26 cellular contexts compared by ENCODE assay signal in the genomic region with DNA sequence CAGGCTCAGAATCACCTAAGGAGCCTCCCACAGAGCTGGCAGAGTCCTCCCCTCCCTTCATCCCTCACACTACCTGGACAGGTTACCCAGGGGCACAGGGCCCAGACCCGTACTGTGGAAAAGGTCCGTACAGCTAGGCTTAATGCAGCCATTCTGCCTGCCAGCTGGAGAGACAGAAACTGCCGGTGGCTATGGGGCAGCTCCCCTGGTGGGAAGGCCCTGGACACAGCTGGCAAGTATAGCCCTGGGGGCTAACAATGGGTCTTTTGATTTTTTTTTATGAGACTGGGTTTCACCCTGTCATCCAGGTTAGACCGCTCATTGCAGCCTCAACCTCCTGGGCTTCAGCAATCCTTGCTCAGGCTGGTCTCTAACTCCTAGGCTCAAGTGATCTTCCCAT.
A peak's percentile ranks its signal among the peaks of the same experiment; 100 is the strongest.
DNase-seq lines count a peak whose midpoint lies in the region; ATAC-seq and TF ChIP-seq lines count a peak whose summit lies in the region.
"Had no signal": no experiment of that assay in that cellular context is flagged by ENCODE, and none has a peak within 500 bp of the region (broad histone marks: within the 10 kb centered on the region; RNA-seq: fewer than 3 reads in every experiment).

No MANE protein-coding gene starts in this region.

- H3K27me3 ChIP-seq in H9 (ENCODE audit: insufficient read depth, low read length) (no peaks in the 10 kb centered on the region; the same call in 1 of the 2 replicates), muscle layer of colon (ENCODE audit: control insufficient read depth in 1 of 2, insufficient read depth in 2 of 2, low read length in 2 of 2) (no peaks in the 10 kb centered on the region), gastroesophageal sphincter (no peaks in the 10 kb centered on the region)
- H3K27me3 ChIP-seq: ascending aorta, heart left ventricle, MG63 had no signal

- TF ChIP-seq CTCF in H9 (conservative IDR thresholded peaks at IDR 0.05): no peak
- TF ChIP-seq CTCF in gastroesophageal sphincter (IDR thresholded peaks at IDR 0.05): no peak

- H3K56ac ChIP-seq in H9 (ENCODE audit: insufficient read length, low read depth, low read length): no peak overlapping the region

- H4K91ac ChIP-seq in H9 (ENCODE audit: insufficient read length, low read depth, low read length): no peak overlapping the region

- no peak overlapping the region for H3K4ac ChIP-seq in H9 (ENCODE audit: low read depth, low read length)

- H3K18ac ChIP-seq in H9 (ENCODE audit: insufficient read length, low read depth, low read length): no peak overlapping the region

- no CpG with 5 or more reads among the region's 4 CpGs for WGBS in H9 (ENCODE audit: extremely low coverage, insufficient read length, low lambda C conversion rate)
- 67% methylated on average over 1 of the region's 4 CpGs; no CpG with 5 or more reads in 1 of the 2 donors for WGBS in gastroesophageal sphincter (ENCODE audit: low coverage in 1 of 2), 2 donors

- H4K20me1 ChIP-seq in H9 (ENCODE audit: control insufficient read depth, insufficient read depth, insufficient read length): peaks cover 3% of the 10 kb centered on the region

- no peak overlapping the region for H2AFZ ChIP-seq in H9 (ENCODE audit: low read length)

- no peak overlapping the region for H3K23ac ChIP-seq in H9 (ENCODE audit: insufficient read length, low read depth, low read length)

- no peak overlapping the region for H3T11ph ChIP-seq in H9 (ENCODE audit: low read length)

- H3K4me1 Mint-ChIP-seq in H9: peaks cover 20 to 21% of the 10 kb centered on the region in 2 experiments
- H3K4me1 Mint-ChIP-seq in activated T-helper 2 cell treated with anti-CD3 and anti-CD28 coated beads, Interferon-gamma antibody, Interleukin-2, Interleukin-4, amounts not matched to agents 10 μg/mL and 5 μg/mL and 100 μg/mL, durations not matched to agents 14 hours and 24 hours and 36 hours (ENCODE audit: low read depth): peaks cover 55% of the 10 kb centered on the region

- no peak overlapping the region for H3K14ac ChIP-seq in H9 (ENCODE audit: insufficient read depth, low read length)

- intact Hi-C loops in activated T-helper 2 cell treated with anti-CD3 and anti-CD28 coated beads, Interferon-gamma antibody, Interleukin-2, Interleukin-4, amounts not matched to agents 10 μg/mL and 5 μg/mL and 100 μg/mL, durations not matched to agents 14 hours and 24 hours and 36 hours (cut with micrococcal nuclease): loop anchor here (10.0 kb wide), 1 partner anchor 329 kb away; no protein-coding TSS in a partner anchor

- H2BK120ac ChIP-seq in H9 (ENCODE audit: low read depth, low read length, poor library complexity, severe bottlenecking): no peak overlapping the region

- H2BK12ac ChIP-seq in H9 (ENCODE audit: insufficient read length, low read depth, low read length): no peak overlapping the region

- H3K9me3 ChIP-seq in H9 (ENCODE audit: control insufficient read depth, low read depth, low read length): no peaks in the 10 kb centered on the region
- H3K9me3 ChIP-seq in muscle layer of colon (ENCODE audit: low read length): no peaks in the 10 kb centered on the region
- no peaks in the 10 kb centered on the region for H3K9me3 ChIP-seq in gastroesophageal sphincter
- H3K9me3 ChIP-seq: ascending aorta, heart left ventricle, MG63, psoas muscle had no signal

- DNase-seq in H9: no peak
- DNase-seq in activated T-helper 2 cell treated with anti-CD3 and anti-CD28 coated beads, Interferon-gamma antibody, Interleukin-2, Interleukin-4, amounts not matched to agents 10 μg/mL and 5 μg/mL and 100 μg/mL, durations not matched to agents 14 hours and 24 hours and 36 hours (ENCODE audit: low spot score): no peak
- peak in 1 of 49 donors; percentile 56 for DNase-seq in substantia nigra (lab: John Stamatoyannopoulos, UW)
- DNase-seq: activated CD4-positive, alpha-beta T cell treated with anti-CD3 and anti-CD28 coated beads for 48 hours; activated effector memory CD4-positive, alpha-beta T cell treated with anti-CD3 and anti-CD28 coated beads, Interleukin-2, amount 50 U/mL, for 16 hours; activated naive CD8-positive, alpha-beta T cell treated with anti-CD3 and anti-CD28 coated beads for 36 hours; AML-193; CD8-positive, alpha-beta T cell; cortex of kidney; heart left ventricle; left ventricle myocardium superior; MG63; naive thymus-derived CD8-positive, alpha-beta T cell; NCI-H2029 treated with DMSO at 0.1 percent for 48 hours; NCI-H226; psoas muscle; stimulated activated CD4-positive, alpha-beta T cell treated with anti-CD3 and anti-CD28 coated beads, Interleukin-4, amount 100 ng/mL, for 24 hours; SW 1271 had no signal

- H3K27ac ChIP-seq in H9 (ENCODE audit: insufficient read length, low read depth, low read length) (no peak overlapping the region), muscle layer of colon (ENCODE audit: low read depth, low read length) (peak overlapping the region; percentile 55), substantia nigra (ENCODE audit: low read depth, low read length, poor library complexity, severe bottlenecking) (peak overlapping the region; percentile 55), gastroesophageal sphincter (no peak overlapping the region)
- H3K27ac ChIP-seq: ascending aorta, HL-60, KMS-11, psoas muscle had no signal

- no peak overlapping the region for H2BK5ac ChIP-seq in H9 (ENCODE audit: insufficient read length, low read length)

- H3K23me2 ChIP-seq in H9 (ENCODE audit: insufficient read length, low read depth, low read length, poor library complexity, severe bottlenecking): no peaks in the 10 kb centered on the region

- no peak overlapping the region for H2BK20ac ChIP-seq in H9 (ENCODE audit: low read depth, low read length, poor library complexity, severe bottlenecking)

- H3K9ac ChIP-seq in H9 (ENCODE audit: extremely low read depth, insufficient read length, low read length) (no peak overlapping the region), muscle layer of colon (ENCODE audit: low read length) (peak overlapping the region; percentile 49)
- H3K9ac ChIP-seq: KMS-11 had no signal

- no peak overlapping the region for H4K5ac ChIP-seq in H9 (ENCODE audit: insufficient read length, low read depth, low read length)

- H3K79me1 ChIP-seq in H9 (ENCODE audit: insufficient read depth, low read depth, low read length, poor library complexity, severe bottlenecking): peaks cover 7% of the 10 kb centered on the region

- no peaks in the 10 kb centered on the region for H3K27me3 Mint-ChIP-seq in H9 (ENCODE audit: low read depth)
- no peaks in the 10 kb centered on the region for H3K27me3 Mint-ChIP-seq in activated T-helper 2 cell treated with anti-CD3 and anti-CD28 coated beads, Interferon-gamma antibody, Interleukin-2, Interleukin-4, amounts not matched to agents 10 μg/mL and 5 μg/mL and 100 μg/mL, durations not matched to agents 14 hours and 24 hours and 36 hours (ENCODE audit: low read depth)
- H3K27me3 Mint-ChIP-seq: activated naive CD8-positive, alpha-beta T cell treated with anti-CD3 and anti-CD28 coated beads for 36 hours; naive thymus-derived CD8-positive, alpha-beta T cell had no signal

- H3K27ac Mint-ChIP-seq in H9: peak overlapping the region in 2 of 3 experiments; percentile 24 to 89; a peak in 2 of 7 replicates
- H3K27ac Mint-ChIP-seq in activated T-helper 2 cell treated with anti-CD3 and anti-CD28 coated beads, Interferon-gamma antibody, Interleukin-2, Interleukin-4, amounts not matched to agents 10 μg/mL and 5 μg/mL and 100 μg/mL, durations not matched to agents 14 hours and 24 hours and 36 hours: peak overlapping the region; percentile 43
- H3K27ac Mint-ChIP-seq: activated naive CD8-positive, alpha-beta T cell treated with anti-CD3 and anti-CD28 coated beads for 36 hours; CD8-positive, alpha-beta T cell had no signal

- H2AK5ac ChIP-seq in H9 (ENCODE audit: insufficient read length, low read length): no peak overlapping the region

- H3K9me3 Mint-ChIP-seq in H9: no peaks in the 10 kb centered on the region; a peak in 2 of 5 replicates
- peaks cover 7% of the 10 kb centered on the region for H3K9me3 Mint-ChIP-seq in activated T-helper 2 cell treated with anti-CD3 and anti-CD28 coated beads, Interferon-gamma antibody, Interleukin-2, Interleukin-4, amounts not matched to agents 10 μg/mL and 5 μg/mL and 100 μg/mL, durations not matched to agents 14 hours and 24 hours and 36 hours
- H3K9me3 Mint-ChIP-seq: activated naive CD8-positive, alpha-beta T cell treated with anti-CD3 and anti-CD28 coated beads for 36 hours; CD8-positive, alpha-beta T cell; naive thymus-derived CD8-positive, alpha-beta T cell had no signal

- ATAC-seq in gastroesophageal sphincter (no peak), HG03354 (IDR thresholded peaks at IDR 0.05; ENCODE audit: poor library complexity, severe bottlenecking, unreplicated experiment) (no peak), GM21515 (IDR thresholded peaks at IDR 0.05; ENCODE audit: unreplicated experiment) (no peak)
- ATAC-seq: CD8-positive, alpha-beta T cell; esophagus mucosa; left ventricle myocardium superior; naive thymus-derived CD8-positive, alpha-beta T cell; psoas muscle had no signal

- H3K79me2 ChIP-seq in H9 (ENCODE audit: insufficient read depth, low read length): peaks cover 6% of the 10 kb centered on the region; the same call in 1 of the 2 replicates

- no peak overlapping the region for H4K8ac ChIP-seq in H9 (replicated peaks; ENCODE audit: insufficient read length, low read depth, low read length)

- peaks cover 29 to 42% (median 36%) of the 10 kb centered on the region in 3 experiments for H3K36me3 Mint-ChIP-seq in H9 (ENCODE audit: insufficient read depth in 1 of 3, low read depth in 3 of 3)
- peaks cover 20% of the 10 kb centered on the region for H3K36me3 Mint-ChIP-seq in activated T-helper 2 cell treated with anti-CD3 and anti-CD28 coated beads, Interferon-gamma antibody, Interleukin-2, Interleukin-4, amounts not matched to agents 10 μg/mL and 5 μg/mL and 100 μg/mL, durations not matched to agents 14 hours and 24 hours and 36 hours (ENCODE audit: low read depth)

- no peak overlapping the region for H2BK15ac ChIP-seq in H9 (ENCODE audit: low read depth, low read length)

- H3K36me3 ChIP-seq in muscle layer of colon (ENCODE audit: insufficient read depth, low read length) (no peaks in the 10 kb centered on the region), gastroesophageal sphincter (peaks cover 0 to 21% of the 10 kb centered on the region in 2 donors)

- no peak overlapping the region for H3K4me3 Mint-ChIP-seq in H9
- no peak overlapping the region for H3K4me3 Mint-ChIP-seq in activated T-helper 2 cell treated with anti-CD3 and anti-CD28 coated beads, Interferon-gamma antibody, Interleukin-2, Interleukin-4, amounts not matched to agents 10 μg/mL and 5 μg/mL and 100 μg/mL, durations not matched to agents 14 hours and 24 hours and 36 hours (ENCODE audit: low read depth)
- H3K4me3 Mint-ChIP-seq: activated naive CD8-positive, alpha-beta T cell treated with anti-CD3 and anti-CD28 coated beads for 36 hours; CD8-positive, alpha-beta T cell; naive thymus-derived CD8-positive, alpha-beta T cell had no signal

- TF ChIP-seq POLR2A in gastroesophageal sphincter (IDR thresholded peaks at IDR 0.05): no peak

- H3K4me3 ChIP-seq in muscle layer of colon (ENCODE audit: low read depth in 1 of 2, low read length in 2 of 2) (no peak overlapping the region), gastroesophageal sphincter (no peak overlapping the region)
- H3K4me3 ChIP-seq: ascending aorta, heart left ventricle, MG63, psoas muscle had no signal

- H3K4me1 ChIP-seq in H9 (ENCODE audit: insufficient read depth, low read length) (no peaks in the 10 kb centered on the region), muscle layer of colon (ENCODE audit: insufficient read depth, low read length) (peaks cover 32% of the 10 kb centered on the region), gastroesophageal sphincter (no peaks in the 10 kb centered on the region)
- H3K4me1 ChIP-seq: ascending aorta, psoas muscle had no signal

- no peak overlapping the region for H3K4me2 ChIP-seq in H9 (ENCODE audit: insufficient read depth, insufficient read length, low read length)
- H3K4me2 ChIP-seq: KMS-11 had no signal

- TF ChIP-seq EP300 in gastroesophageal sphincter (IDR thresholded peaks at IDR 0.05): no peak

Comparison
In these comparisons a context has a peak if more than half of its experiments do, and no peak if none do; other contexts are left out.
1. H3K27ac ChIP-seq: peak in muscle layer of colon (single experiment) and substantia nigra (single experiment); none in H9 (single experiment) and gastroesophageal sphincter (0 of 4).